1 cellular context compared by ENCODE assay signal in genomic region chr11:65083834-65084597, GRCh38.
A peak's percentile ranks its signal among the peaks of the same experiment; 100 is the strongest.
TF ChIP-seq lines count a peak whose summit lies in the region.

Gene CDCA5 (minus strand): TSS chr11:65084040. CDS start chr11:65083978, 62 bp downstream.
Gene ZFPL1 (plus strand): TSS chr11:65084222. CDS start chr11:65084699, 477 bp downstream.

TF ChIP-seq in HepG2, 621 proteins besides CTCF, POLR2A, EP300 and RAD21 (continued from another document):
- 0 out of 2 replicates have a peak, but pooled peaks have one; percentile 42 for TF ChIP-seq FOXC1 (CRISPR knock-in tag; IDR thresholded peaks at IDR 0.05; ENCODE audit: borderline replicate concordance)
- TF ChIP-seq ZNF362 (CRISPR knock-in tag; IDR thresholded peaks at IDR 0.05; ENCODE audit: borderline replicate concordance), result peak; percentile 88
- TF ChIP-seq JARID2 (CRISPR knock-in tag; IDR thresholded peaks at IDR 0.05; ENCODE audit: insufficient replicate concordance), result peak; percentile 24
- TF ChIP-seq GZF1 (CRISPR knock-in tag; IDR thresholded peaks at IDR 0.05), result no peak
- TF ChIP-seq MLXIP (CRISPR knock-in tag; IDR thresholded peaks at IDR 0.05; ENCODE audit: borderline replicate concordance), result no peak
- no peak for TF ChIP-seq WIZ (CRISPR knock-in tag; IDR thresholded peaks at IDR 0.05)
- 0 out of 2 replicates have a peak, but pooled peaks have one; percentile 34 for TF ChIP-seq NRL (CRISPR knock-in tag; IDR thresholded peaks at IDR 0.05; ENCODE audit: borderline replicate concordance)
- no peak; the same call in 1 of the 2 replicates for TF ChIP-seq ZSCAN25 (CRISPR knock-in tag; IDR thresholded peaks at IDR 0.05)
- peak; percentile 70; the same call in 1 of the 2 replicates for TF ChIP-seq HOXA7 (CRISPR knock-in tag; IDR thresholded peaks at IDR 0.05)
- TF ChIP-seq PBX3 (CRISPR knock-in tag; IDR thresholded peaks at IDR 0.05; ENCODE audit: borderline replicate concordance), result no peak
- TF ChIP-seq ZNF558 (CRISPR knock-in tag; IDR thresholded peaks at IDR 0.05; ENCODE audit: borderline replicate concordance), result peak; percentile 82
- TF ChIP-seq XBP1 (CRISPR knock-in tag; IDR thresholded peaks at IDR 0.05), result no peak
- TF ChIP-seq PRDM15 (CRISPR knock-in tag; IDR thresholded peaks at IDR 0.05), result 0 out of 2 replicates have a peak, but pooled peaks have one; percentile 5
- TF ChIP-seq GPN1 (CRISPR knock-in tag; IDR thresholded peaks at IDR 0.05; ENCODE audit: borderline replicate concordance), result 0 out of 2 replicates have a peak, but pooled peaks have one; percentile 14
